ENCODE assay signal across 1 cellular context in the genomic region with DNA sequence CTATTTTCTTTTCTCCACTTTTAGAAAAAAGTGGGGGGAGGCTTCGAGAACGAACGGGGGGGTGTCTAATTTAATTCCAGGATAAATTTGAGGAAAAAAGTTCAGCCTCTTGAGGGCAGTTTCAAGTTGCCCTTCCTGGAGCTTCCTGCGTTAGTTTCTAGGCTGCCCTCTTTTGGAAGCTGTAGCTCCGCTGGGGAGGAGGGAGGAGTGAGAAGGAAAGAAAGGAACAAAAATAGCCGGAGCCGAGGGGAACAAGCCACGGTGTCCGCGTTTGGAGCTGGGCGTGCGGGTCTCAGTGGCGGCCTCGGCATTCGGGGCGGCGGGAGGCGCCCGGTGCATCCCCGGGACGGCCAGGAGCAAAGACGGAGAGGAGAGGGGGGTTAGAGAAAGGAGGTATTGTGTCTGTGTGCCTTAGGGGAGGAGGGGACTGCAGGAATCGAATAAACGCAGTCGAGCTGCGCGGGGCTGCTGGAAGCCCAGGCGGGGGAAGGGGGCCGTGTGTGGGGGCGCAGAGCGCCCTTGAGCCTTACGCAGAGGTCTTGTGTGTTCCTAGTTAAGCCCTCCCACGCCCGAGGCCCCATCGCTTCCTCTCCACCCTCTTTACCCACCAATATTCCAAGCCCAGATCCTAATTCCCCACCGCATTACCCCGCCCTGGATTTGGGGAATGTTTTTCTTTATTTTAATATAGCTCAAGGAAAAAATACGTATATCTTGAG.
TF ChIP-seq lines count a peak whose summit lies in the region.

No MANE protein-coding gene starts in this region.

TF ChIP-seq in K562, 482 proteins besides CTCF, POLR2A, EP300 and RAD21 (continued from another document and continues in another):
- TF ChIP-seq, protein P1, sequence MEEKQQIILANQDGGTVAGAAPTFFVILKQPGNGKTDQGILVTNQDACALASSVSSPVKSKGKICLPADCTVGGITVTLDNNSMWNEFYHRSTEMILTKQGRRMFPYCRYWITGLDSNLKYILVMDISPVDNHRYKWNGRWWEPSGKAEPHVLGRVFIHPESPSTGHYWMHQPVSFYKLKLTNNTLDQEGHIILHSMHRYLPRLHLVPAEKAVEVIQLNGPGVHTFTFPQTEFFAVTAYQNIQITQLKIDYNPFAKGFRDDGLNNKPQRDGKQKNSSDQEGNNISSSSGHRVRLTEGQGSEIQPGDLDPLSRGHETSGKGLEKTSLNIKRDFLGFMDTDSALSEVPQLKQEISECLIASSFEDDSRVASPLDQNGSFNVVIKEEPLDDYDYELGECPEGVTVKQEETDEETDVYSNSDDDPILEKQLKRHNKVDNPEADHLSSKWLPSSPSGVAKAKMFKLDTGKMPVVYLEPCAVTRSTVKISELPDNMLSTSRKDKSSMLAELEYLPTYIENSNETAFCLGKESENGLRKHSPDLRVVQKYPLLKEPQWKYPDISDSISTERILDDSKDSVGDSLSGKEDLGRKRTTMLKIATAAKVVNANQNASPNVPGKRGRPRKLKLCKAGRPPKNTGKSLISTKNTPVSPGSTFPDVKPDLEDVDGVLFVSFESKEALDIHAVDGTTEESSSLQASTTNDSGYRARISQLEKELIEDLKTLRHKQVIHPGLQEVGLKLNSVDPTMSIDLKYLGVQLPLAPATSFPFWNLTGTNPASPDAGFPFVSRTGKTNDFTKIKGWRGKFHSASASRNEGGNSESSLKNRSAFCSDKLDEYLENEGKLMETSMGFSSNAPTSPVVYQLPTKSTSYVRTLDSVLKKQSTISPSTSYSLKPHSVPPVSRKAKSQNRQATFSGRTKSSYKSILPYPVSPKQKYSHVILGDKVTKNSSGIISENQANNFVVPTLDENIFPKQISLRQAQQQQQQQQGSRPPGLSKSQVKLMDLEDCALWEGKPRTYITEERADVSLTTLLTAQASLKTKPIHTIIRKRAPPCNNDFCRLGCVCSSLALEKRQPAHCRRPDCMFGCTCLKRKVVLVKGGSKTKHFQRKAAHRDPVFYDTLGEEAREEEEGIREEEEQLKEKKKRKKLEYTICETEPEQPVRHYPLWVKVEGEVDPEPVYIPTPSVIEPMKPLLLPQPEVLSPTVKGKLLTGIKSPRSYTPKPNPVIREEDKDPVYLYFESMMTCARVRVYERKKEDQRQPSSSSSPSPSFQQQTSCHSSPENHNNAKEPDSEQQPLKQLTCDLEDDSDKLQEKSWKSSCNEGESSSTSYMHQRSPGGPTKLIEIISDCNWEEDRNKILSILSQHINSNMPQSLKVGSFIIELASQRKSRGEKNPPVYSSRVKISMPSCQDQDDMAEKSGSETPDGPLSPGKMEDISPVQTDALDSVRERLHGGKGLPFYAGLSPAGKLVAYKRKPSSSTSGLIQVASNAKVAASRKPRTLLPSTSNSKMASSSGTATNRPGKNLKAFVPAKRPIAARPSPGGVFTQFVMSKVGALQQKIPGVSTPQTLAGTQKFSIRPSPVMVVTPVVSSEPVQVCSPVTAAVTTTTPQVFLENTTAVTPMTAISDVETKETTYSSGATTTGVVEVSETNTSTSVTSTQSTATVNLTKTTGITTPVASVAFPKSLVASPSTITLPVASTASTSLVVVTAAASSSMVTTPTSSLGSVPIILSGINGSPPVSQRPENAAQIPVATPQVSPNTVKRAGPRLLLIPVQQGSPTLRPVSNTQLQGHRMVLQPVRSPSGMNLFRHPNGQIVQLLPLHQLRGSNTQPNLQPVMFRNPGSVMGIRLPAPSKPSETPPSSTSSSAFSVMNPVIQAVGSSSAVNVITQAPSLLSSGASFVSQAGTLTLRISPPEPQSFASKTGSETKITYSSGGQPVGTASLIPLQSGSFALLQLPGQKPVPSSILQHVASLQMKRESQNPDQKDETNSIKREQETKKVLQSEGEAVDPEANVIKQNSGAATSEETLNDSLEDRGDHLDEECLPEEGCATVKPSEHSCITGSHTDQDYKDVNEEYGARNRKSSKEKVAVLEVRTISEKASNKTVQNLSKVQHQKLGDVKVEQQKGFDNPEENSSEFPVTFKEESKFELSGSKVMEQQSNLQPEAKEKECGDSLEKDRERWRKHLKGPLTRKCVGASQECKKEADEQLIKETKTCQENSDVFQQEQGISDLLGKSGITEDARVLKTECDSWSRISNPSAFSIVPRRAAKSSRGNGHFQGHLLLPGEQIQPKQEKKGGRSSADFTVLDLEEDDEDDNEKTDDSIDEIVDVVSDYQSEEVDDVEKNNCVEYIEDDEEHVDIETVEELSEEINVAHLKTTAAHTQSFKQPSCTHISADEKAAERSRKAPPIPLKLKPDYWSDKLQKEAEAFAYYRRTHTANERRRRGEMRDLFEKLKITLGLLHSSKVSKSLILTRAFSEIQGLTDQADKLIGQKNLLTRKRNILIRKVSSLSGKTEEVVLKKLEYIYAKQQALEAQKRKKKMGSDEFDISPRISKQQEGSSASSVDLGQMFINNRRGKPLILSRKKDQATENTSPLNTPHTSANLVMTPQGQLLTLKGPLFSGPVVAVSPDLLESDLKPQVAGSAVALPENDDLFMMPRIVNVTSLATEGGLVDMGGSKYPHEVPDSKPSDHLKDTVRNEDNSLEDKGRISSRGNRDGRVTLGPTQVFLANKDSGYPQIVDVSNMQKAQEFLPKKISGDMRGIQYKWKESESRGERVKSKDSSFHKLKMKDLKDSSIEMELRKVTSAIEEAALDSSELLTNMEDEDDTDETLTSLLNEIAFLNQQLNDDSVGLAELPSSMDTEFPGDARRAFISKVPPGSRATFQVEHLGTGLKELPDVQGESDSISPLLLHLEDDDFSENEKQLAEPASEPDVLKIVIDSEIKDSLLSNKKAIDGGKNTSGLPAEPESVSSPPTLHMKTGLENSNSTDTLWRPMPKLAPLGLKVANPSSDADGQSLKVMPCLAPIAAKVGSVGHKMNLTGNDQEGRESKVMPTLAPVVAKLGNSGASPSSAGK (IDR thresholded peaks at IDR 0.05), result no peak
- peak; percentile 32; the same call in 1 of the 2 replicates for TF ChIP-seq SMARCC2 (IDR thresholded peaks at IDR 0.05; ENCODE audit: low read depth)
- no peak for TF ChIP-seq POLR3A (IDR thresholded peaks at IDR 0.05; ENCODE audit: borderline replicate concordance, extremely low read depth, insufficient read depth, insufficient read length)
- TF ChIP-seq FOXK2 (conservative IDR thresholded peaks at IDR 0.05 in 1 of 2, IDR thresholded peaks at IDR 0.05 in 1 of 2; ENCODE audit: low read depth in 2 of 2), result no peak
- no peak for TF ChIP-seq ZNF707 (CRISPR knock-in tag; conservative IDR thresholded peaks at IDR 0.05)
- TF ChIP-seq JUND (IDR thresholded peaks at IDR 0.05; ENCODE audit: borderline replicate concordance, low read depth, low read length), result 0 out of 2 replicates have a peak, but pooled peaks have one; percentile 23
- no peak for TF ChIP-seq JUND (tag; IDR thresholded peaks at IDR 0.05; ENCODE audit: borderline replicate concordance, low read depth, low read length)
- no peak for TF ChIP-seq ZNF232 (CRISPR knock-in tag; IDR thresholded peaks at IDR 0.05)
- TF ChIP-seq TEAD4 (IDR thresholded peaks at IDR 0.05; ENCODE audit: low read length), result no peak; the same call in 1 of the 2 replicates
- no peak for TF ChIP-seq TEAD4 (CRISPR knock-in tag; IDR thresholded peaks at IDR 0.05; ENCODE audit: borderline replicate concordance)
- TF ChIP-seq ZBTB8A (IDR thresholded peaks at IDR 0.05; ENCODE audit: partially characterized antibody), result no peak
- no peak for TF ChIP-seq CEBPG (CRISPR knock-in tag; IDR thresholded peaks at IDR 0.05)
- TF ChIP-seq CEBPG (tag; conservative IDR thresholded peaks at IDR 0.05 in 1 of 2, IDR thresholded peaks at IDR 0.05 in 1 of 2), result no peak
- TF ChIP-seq SMARCB1 (IDR thresholded peaks at IDR 0.05; ENCODE audit: insufficient read length, low read depth), result peak; percentile 33
- TF ChIP-seq NONO (IDR thresholded peaks at IDR 0.05; ENCODE audit: low read depth in 2 of 2, low read length in 1 of 2), result 0 out of 4 replicates have a peak, but pooled peaks of 1 of the 2 experiments have one; percentile 4
- no peak for TF ChIP-seq ZNF140 (CRISPR knock-in tag; IDR thresholded peaks at IDR 0.05)
- no peak for TF ChIP-seq DMBX1 (CRISPR knock-in tag; IDR thresholded peaks at IDR 0.05; ENCODE audit: borderline replicate concordance)
- TF ChIP-seq ARHGAP35 (IDR thresholded peaks at IDR 0.05; ENCODE audit: partially characterized antibody), result no peak
- no peak for TF ChIP-seq SREBF2 (CRISPR knock-in tag; IDR thresholded peaks at IDR 0.05)
- TF ChIP-seq KLF13 (tag; IDR thresholded peaks at IDR 0.05; ENCODE audit: borderline replicate concordance, low read depth), result no peak
- TF ChIP-seq ZNF644 (tag; IDR thresholded peaks at IDR 0.05; ENCODE audit: low read depth), result no peak
- TF ChIP-seq GATAD2A (IDR thresholded peaks at IDR 0.05), result no peak; the same call in 1 of the 2 replicates
- TF ChIP-seq, protein P2, sequence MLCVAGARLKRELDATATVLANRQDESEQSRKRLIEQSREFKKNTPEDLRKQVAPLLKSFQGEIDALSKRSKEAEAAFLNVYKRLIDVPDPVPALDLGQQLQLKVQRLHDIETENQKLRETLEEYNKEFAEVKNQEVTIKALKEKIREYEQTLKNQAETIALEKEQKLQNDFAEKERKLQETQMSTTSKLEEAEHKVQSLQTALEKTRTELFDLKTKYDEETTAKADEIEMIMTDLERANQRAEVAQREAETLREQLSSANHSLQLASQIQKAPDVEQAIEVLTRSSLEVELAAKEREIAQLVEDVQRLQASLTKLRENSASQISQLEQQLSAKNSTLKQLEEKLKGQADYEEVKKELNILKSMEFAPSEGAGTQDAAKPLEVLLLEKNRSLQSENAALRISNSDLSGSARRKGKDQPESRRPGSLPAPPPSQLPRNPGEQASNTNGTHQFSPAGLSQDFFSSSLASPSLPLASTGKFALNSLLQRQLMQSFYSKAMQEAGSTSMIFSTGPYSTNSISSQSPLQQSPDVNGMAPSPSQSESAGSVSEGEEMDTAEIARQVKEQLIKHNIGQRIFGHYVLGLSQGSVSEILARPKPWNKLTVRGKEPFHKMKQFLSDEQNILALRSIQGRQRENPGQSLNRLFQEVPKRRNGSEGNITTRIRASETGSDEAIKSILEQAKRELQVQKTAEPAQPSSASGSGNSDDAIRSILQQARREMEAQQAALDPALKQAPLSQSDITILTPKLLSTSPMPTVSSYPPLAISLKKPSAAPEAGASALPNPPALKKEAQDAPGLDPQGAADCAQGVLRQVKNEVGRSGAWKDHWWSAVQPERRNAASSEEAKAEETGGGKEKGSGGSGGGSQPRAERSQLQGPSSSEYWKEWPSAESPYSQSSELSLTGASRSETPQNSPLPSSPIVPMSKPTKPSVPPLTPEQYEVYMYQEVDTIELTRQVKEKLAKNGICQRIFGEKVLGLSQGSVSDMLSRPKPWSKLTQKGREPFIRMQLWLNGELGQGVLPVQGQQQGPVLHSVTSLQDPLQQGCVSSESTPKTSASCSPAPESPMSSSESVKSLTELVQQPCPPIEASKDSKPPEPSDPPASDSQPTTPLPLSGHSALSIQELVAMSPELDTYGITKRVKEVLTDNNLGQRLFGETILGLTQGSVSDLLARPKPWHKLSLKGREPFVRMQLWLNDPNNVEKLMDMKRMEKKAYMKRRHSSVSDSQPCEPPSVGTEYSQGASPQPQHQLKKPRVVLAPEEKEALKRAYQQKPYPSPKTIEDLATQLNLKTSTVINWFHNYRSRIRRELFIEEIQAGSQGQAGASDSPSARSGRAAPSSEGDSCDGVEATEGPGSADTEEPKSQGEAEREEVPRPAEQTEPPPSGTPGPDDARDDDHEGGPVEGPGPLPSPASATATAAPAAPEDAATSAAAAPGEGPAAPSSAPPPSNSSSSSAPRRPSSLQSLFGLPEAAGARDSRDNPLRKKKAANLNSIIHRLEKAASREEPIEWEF (CRISPR knock-in tag; IDR thresholded peaks at IDR 0.05), result no peak
- TF ChIP-seq, protein P3, sequence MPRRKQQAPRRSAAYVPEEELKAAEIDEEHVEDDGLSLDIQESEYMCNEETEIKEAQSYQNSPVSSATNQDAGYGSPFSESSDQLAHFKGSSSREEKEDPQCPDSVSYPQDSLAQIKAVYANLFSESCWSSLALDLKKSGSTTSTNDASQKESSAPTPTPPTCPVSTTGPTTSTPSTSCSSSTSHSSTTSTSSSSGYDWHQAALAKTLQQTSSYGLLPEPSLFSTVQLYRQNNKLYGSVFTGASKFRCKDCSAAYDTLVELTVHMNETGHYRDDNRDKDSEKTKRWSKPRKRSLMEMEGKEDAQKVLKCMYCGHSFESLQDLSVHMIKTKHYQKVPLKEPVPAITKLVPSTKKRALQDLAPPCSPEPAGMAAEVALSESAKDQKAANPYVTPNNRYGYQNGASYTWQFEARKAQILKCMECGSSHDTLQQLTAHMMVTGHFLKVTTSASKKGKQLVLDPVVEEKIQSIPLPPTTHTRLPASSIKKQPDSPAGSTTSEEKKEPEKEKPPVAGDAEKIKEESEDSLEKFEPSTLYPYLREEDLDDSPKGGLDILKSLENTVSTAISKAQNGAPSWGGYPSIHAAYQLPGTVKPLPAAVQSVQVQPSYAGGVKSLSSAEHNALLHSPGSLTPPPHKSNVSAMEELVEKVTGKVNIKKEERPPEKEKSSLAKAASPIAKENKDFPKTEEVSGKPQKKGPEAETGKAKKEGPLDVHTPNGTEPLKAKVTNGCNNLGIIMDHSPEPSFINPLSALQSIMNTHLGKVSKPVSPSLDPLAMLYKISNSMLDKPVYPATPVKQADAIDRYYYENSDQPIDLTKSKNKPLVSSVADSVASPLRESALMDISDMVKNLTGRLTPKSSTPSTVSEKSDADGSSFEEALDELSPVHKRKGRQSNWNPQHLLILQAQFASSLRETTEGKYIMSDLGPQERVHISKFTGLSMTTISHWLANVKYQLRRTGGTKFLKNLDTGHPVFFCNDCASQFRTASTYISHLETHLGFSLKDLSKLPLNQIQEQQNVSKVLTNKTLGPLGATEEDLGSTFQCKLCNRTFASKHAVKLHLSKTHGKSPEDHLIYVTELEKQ (CRISPR knock-in tag; IDR thresholded peaks at IDR 0.05), result no peak
- TF ChIP-seq POLR2G (IDR thresholded peaks at IDR 0.05; ENCODE audit: low read depth, low read length), result peak; percentile 78
- TF ChIP-seq, protein P4, sequence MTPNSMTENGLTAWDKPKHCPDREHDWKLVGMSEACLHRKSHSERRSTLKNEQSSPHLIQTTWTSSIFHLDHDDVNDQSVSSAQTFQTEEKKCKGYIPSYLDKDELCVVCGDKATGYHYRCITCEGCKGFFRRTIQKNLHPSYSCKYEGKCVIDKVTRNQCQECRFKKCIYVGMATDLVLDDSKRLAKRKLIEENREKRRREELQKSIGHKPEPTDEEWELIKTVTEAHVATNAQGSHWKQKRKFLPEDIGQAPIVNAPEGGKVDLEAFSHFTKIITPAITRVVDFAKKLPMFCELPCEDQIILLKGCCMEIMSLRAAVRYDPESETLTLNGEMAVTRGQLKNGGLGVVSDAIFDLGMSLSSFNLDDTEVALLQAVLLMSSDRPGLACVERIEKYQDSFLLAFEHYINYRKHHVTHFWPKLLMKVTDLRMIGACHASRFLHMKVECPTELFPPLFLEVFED (CRISPR knock-in tag; conservative IDR thresholded peaks at IDR 0.05), result peak; percentile 73; the same call in 1 of the 2 replicates
- no peak for TF ChIP-seq DNMT1 (IDR thresholded peaks at IDR 0.05)
- TF ChIP-seq ZFX (CRISPR knock-in tag; IDR thresholded peaks at IDR 0.05), result no peak
- no peak for TF ChIP-seq ZNF584 (CRISPR knock-in tag; IDR thresholded peaks at IDR 0.05; ENCODE audit: low read depth)
- peak; percentile 53; the same call in 1 of the 2 replicates for TF ChIP-seq MBD2 (IDR thresholded peaks at IDR 0.05; ENCODE audit: borderline replicate concordance, low read depth)
- TF ChIP-seq, protein P5, sequence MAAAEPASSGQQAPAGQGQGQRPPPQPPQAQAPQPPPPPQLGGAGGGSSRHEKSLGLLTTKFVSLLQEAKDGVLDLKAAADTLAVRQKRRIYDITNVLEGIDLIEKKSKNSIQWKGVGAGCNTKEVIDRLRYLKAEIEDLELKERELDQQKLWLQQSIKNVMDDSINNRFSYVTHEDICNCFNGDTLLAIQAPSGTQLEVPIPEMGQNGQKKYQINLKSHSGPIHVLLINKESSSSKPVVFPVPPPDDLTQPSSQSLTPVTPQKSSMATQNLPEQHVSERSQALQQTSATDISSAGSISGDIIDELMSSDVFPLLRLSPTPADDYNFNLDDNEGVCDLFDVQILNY (CRISPR knock-in tag; IDR thresholded peaks at IDR 0.05), result no peak
- no peak for TF ChIP-seq PHB2 (IDR thresholded peaks at IDR 0.05; ENCODE audit: low read depth)
